In genomic region chrX:88313972-88314371, GRCh38 we compare ENCODE assay signal across 2 cellular contexts.
A peak's percentile ranks its signal among the peaks of the same experiment; 100 is the strongest.
DNase-seq lines count a peak whose midpoint lies in the region; FAIRE-seq and TF ChIP-seq lines count a peak whose summit lies in the region.
"Not testable (repeated sequence)": the region's sequence is repeated elsewhere in the genome, so short reads cannot be mapped to it uniquely, and the experiment has no call there.

No MANE protein-coding gene starts in this region.

- H3K36me3 Mint-ChIP-seq in astrocyte (ENCODE audit: low read depth, unreplicated experiment), result not testable (repeated sequence)

- H3K4me3 ChIP-seq in HEK293 (ENCODE audit: low read depth, low read length); astrocyte (ENCODE audit: insufficient read depth, low read depth, low read length): not testable (repeated sequence)

- not testable (repeated sequence) for H3K9me3 ChIP-seq in HEK293 (ENCODE audit: control insufficient read depth, insufficient read depth, low read depth, low read length); astrocyte (ENCODE audit: insufficient read depth, low read depth, low read length)

- POLR2A ChIA-PET in HEK293 (lab: Yijun Ruan, JAX), result not testable (repeated sequence)

- not testable (repeated sequence) for TF ChIP-seq CTCF in HEK293 (tag by site-specific recombination; IDR thresholded peaks at IDR 0.05); astrocyte (IDR thresholded peaks at IDR 0.05; ENCODE audit: insufficient read depth, low read depth, low read length)

- H4K20me1 ChIP-seq in astrocyte (ENCODE audit: insufficient read depth, low read length), result not testable (repeated sequence)

- not testable (repeated sequence) for H3K27ac Mint-ChIP-seq in astrocyte (ENCODE audit: unreplicated experiment)

- not testable (repeated sequence) for H3K4me1 Mint-ChIP-seq in astrocyte (ENCODE audit: low read depth, unreplicated experiment)

- DNase-seq in astrocyte (ENCODE audit: low read depth), result not testable (repeated sequence)

- CTCF ChIA-PET in HEK293 (lab: Yijun Ruan, JAX), result not testable (repeated sequence)

- not testable (repeated sequence) for H2AFZ ChIP-seq in astrocyte (ENCODE audit: low read depth, low read length)

- not testable (repeated sequence) for H3K9me3 Mint-ChIP-seq in astrocyte (ENCODE audit: unreplicated experiment)

- not testable (repeated sequence) for H3K9ac ChIP-seq in astrocyte (ENCODE audit: low read length)

- FAIRE-seq in astrocyte (lab: Jason Lieb, UNC), result peak; percentile 78

- not testable (repeated sequence) for H3K27ac ChIP-seq in HEK293 (ENCODE audit: extremely low read depth, low read depth, low read length); astrocyte (ENCODE audit: low read depth, low read length)

- H3K4me2 ChIP-seq in astrocyte (ENCODE audit: low read length), result not testable (repeated sequence)

- H3K36me3 ChIP-seq in HEK293 (ENCODE audit: control insufficient read depth in 2 of 2, insufficient read depth in 1 of 2, low read length in 2 of 2); astrocyte (ENCODE audit: insufficient read depth, low read length): not testable (repeated sequence)

- not testable (repeated sequence) for H3K27me3 ChIP-seq in astrocyte (ENCODE audit: insufficient read depth, low read length)

- H3K79me2 ChIP-seq in astrocyte (ENCODE audit: insufficient read depth, low read length), result not testable (repeated sequence)

- not testable (repeated sequence) for H3K27me3 Mint-ChIP-seq in astrocyte (ENCODE audit: low read depth, unreplicated experiment)

- H3K4me1 ChIP-seq in HEK293 (ENCODE audit: control insufficient read depth, insufficient read depth, low read length); astrocyte (ENCODE audit: insufficient read depth, low read length): not testable (repeated sequence)

- not testable (repeated sequence) for H3K4me3 Mint-ChIP-seq in astrocyte (ENCODE audit: unreplicated experiment)

TF ChIP-seq in HEK293, 187 proteins besides CTCF, POLR2A, EP300 and RAD21:
- peak; percentile 64 for TF ChIP-seq ZNF146 (tag by site-specific recombination; IDR thresholded peaks at IDR 0.05)
- TF ChIP-seq, protein P1, sequence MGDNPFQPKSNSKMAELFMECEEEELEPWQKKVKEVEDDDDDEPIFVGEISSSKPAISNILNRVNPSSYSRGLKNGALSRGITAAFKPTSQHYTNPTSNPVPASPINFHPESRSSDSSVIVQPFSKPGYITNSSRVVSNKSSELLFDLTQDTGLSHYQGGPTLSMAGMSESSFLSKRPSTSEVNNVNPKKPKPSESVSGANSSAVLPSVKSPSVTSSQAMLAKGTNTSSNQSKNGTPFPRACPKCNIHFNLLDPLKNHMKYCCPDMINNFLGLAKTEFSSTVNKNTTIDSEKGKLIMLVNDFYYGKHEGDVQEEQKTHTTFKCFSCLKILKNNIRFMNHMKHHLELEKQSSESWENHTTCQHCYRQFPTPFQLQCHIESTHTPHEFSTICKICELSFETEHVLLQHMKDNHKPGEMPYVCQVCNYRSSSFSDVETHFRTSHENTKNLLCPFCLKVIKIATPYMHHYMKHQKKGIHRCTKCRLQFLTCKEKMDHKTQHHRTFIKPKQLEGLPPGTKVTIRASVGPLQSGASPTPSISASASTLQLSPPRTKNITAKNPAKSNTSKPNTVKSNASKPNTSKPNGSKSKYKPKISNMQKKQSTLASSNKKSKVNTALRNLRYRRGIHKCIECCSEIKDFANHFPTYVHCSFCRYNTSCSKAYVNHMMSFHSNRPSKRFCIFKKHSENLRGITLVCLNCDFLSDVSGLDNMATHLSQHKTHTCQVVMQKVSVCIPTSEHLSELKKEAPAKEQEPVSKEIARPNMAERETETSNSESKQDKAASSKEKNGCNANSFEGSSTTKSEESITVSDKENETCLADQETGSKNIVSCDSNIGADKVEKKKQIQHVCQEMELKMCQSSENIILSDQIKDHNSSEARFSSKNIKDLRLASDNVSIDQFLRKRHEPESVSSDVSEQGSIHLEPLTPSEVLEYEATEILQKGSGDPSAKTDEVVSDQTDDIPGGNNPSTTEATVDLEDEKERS (tag by site-specific recombination; IDR thresholded peaks at IDR 0.05), result peak; percentile 73; the same call in 1 of the 2 replicates
